Comparison of ENCODE assay signal across 9 cellular contexts in the genomic region with DNA sequence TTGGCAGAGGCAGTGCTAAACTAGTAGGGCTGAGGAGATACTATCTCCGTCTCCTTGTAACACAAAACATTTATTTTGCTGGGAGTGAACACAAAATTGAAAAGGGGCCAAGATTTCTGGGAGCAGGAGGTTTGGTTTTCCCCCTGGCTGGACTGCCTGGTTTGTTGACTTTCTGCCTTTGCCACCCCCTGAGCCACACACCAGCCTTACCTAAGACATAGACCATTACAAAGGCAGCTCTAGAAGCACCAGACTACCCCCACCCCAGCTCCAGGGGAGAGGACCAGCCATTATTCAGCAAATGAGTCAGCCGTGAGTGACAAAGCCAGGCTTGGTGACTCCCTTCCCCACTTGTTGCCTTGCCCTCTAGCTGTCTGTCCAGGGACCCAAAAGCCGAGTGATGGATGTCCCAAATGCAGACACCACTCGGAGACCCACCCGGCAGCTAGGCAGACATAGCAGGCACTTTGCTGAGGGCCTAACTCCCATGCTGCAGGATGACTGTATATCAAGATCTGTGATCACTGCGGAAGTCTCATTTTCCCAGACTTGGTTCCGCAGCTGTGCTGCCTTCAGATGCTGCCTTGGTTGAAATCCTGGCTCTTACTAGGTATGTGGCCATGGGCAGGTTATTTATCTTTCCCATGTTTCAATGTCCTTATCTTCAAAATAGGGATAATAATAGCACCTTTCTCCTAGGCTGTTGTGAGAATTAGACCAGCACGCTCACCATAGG. TPM values are rescaled to one million over a fixed set of nuclear protein-coding genes. Genes with fewer than 3 reads are reported as not detected.
DNase-seq lines count a peak whose midpoint lies in the region; ATAC-seq and TF ChIP-seq lines count a peak whose summit lies in the region.
"Had no signal": no experiment of that assay in that cellular context is flagged by ENCODE, and none has a peak within 500 bp of the region (broad histone marks: within the 10 kb centered on the region; RNA-seq: fewer than 3 reads in every experiment).

No MANE protein-coding gene starts in this region.

- WGBS in SK-N-SH (ENCODE audit: low lambda C conversion rate): 27% methylated on average over 8 of the region's 8 CpGs
- 61% methylated on average over 3 of the region's 8 CpGs for WGBS in right lobe of liver (ENCODE audit: insufficient coverage, low coverage, low lambda C conversion rate, missing lambda C conversion rate)

- peak overlapping the region; percentile 20; the same call in 1 of the 2 replicates for H3K4me2 ChIP-seq in SK-N-SH

- H3K4me3 ChIP-seq in cardiac muscle cell (no peak overlapping the region), SK-N-SH (ENCODE audit: low read depth in 2 of 2, low read length in 1 of 2) (no peak overlapping the region), right lobe of liver (no peak overlapping the region)

- CTCF ChIA-PET in SK-N-SH (lab: Yijun Ruan, JAX): interaction anchor here (1.0 to 3.3 kb wide), 6 partner anchors 17 to 113 kb away, joined by 3 to 16 read pairs (median 5); no protein-coding TSS in a partner anchor

- H3K9me2 ChIP-seq in SK-N-SH: no peaks in the 10 kb centered on the region

- TF ChIP-seq CTCF in cardiac muscle cell (IDR thresholded peaks at IDR 0.05; ENCODE audit: low read depth, low read length): no peak
- no peak for TF ChIP-seq CTCF in SK-N-SH (IDR thresholded peaks at IDR 0.05)
- TF ChIP-seq CTCF in right lobe of liver (IDR thresholded peaks at IDR 0.05): no peak

- TF ChIP-seq POLR2A in right lobe of liver (IDR thresholded peaks at IDR 0.05): no peak

- H4K20me1 ChIP-seq in SK-N-SH (ENCODE audit: insufficient read depth): no peaks in the 10 kb centered on the region

- H3K36me3 ChIP-seq in cardiac muscle cell (no peaks in the 10 kb centered on the region), SK-N-SH (replicated peaks in 1 of 2; ENCODE audit: control insufficient read depth in 1 of 2, insufficient read depth in 2 of 2, low read length in 1 of 2) (no peaks in the 10 kb centered on the region), right lobe of liver (no peaks in the 10 kb centered on the region)

- H3F3A ChIP-seq in SK-N-SH (replicated peaks; ENCODE audit: insufficient read depth): peaks cover 7% of the 10 kb centered on the region

- H3K27me3 ChIP-seq in cardiac muscle cell: no peaks in the 10 kb centered on the region
- H3K27me3 ChIP-seq in SK-N-SH (ENCODE audit: insufficient read depth): no peaks in the 10 kb centered on the region
- H3K27me3 ChIP-seq in right lobe of liver: no peaks in the 10 kb centered on the region

- ATAC-seq in right lobe of liver: peak; percentile 68 to 85 (median 78)
- no peak for ATAC-seq in HG03097 (IDR thresholded peaks at IDR 0.05; ENCODE audit: low FRiP score, unreplicated experiment)
- no peak for ATAC-seq in GM19452 (IDR thresholded peaks at IDR 0.05; ENCODE audit: unreplicated experiment)
- ATAC-seq in HG03432 (IDR thresholded peaks at IDR 0.05; ENCODE audit: unreplicated experiment): no peak

- no peak; the same call in 1 of the 2 replicates for TF ChIP-seq RAD21 in SK-N-SH (IDR thresholded peaks at IDR 0.05; ENCODE audit: low read length)

- H3K79me2 ChIP-seq in SK-N-SH (ENCODE audit: insufficient read depth): no peaks in the 10 kb centered on the region

- DNase-seq in cardiac muscle cell (ENCODE audit: low read depth in 1 of 2, low spot score in 1 of 2): peak in 1 of 2 donors; percentile 30
- DNase-seq in cardiac septum (ENCODE audit: low spot score): no peak
- peak; percentile 72 for DNase-seq in SK-N-SH
- DNase-seq in right lobe of liver: no peak
- DNase-seq in activated T-cell treated with anti-CD3 and anti-CD28 coated beads for 4 hours: no peak
- DNase-seq: cortex of kidney had no signal

- H3K9me3 ChIP-seq in cardiac muscle cell (ENCODE audit: low read depth): no peaks in the 10 kb centered on the region
- no peaks in the 10 kb centered on the region for H3K9me3 ChIP-seq in SK-N-SH
- H3K9me3 ChIP-seq in right lobe of liver: no peaks in the 10 kb centered on the region

- intact Hi-C loops in cardiac septum (cut with DNase I) (no loop called here), right lobe of liver (cut with DNase I) (no loop called here)

- peaks cover 25% of the 10 kb centered on the region for H3K4me1 ChIP-seq in cardiac muscle cell (ENCODE audit: low read depth)
- peaks cover 10 to 53% of the 10 kb centered on the region in 2 experiments; a peak in 3 of 4 replicates for H3K4me1 ChIP-seq in SK-N-SH (ENCODE audit: control insufficient read depth in 1 of 2, insufficient read depth in 2 of 2, low read depth in 1 of 2, low read length in 1 of 2)
- peaks cover 0 to 21% (median 4%) of the 10 kb centered on the region in 4 donors for H3K4me1 ChIP-seq in right lobe of liver

- no peak; a peak in 2 of 4 replicates for TF ChIP-seq EP300 in SK-N-SH (IDR thresholded peaks at IDR 0.05; ENCODE audit: borderline replicate concordance in 1 of 2, low read depth in 1 of 2, low read length in 1 of 2)

- peak overlapping the region; percentile 41 for H3K27ac ChIP-seq in cardiac muscle cell
- peak overlapping the region; percentile 38 to 94 for H3K27ac ChIP-seq in SK-N-SH (ENCODE audit: low read depth in 2 of 2, low read length in 1 of 2)
- peak overlapping the region in 2 of 3 donors; percentile 8 to 40 for H3K27ac ChIP-seq in right lobe of liver

- peak overlapping the region; percentile 82; the same call in 1 of the 2 replicates for H2AFZ ChIP-seq in SK-N-SH (ENCODE audit: low read depth)

- POLR2A ChIA-PET in SK-N-SH (lab: Yijun Ruan, JAX): interaction anchor here (0.9 to 3.1 kb wide), 6 partner anchors 18 to 35 kb away, joined by 3 to 27 read pairs (median 6); a partner anchor contains a TSS

- no peak overlapping the region for H3K9ac ChIP-seq in SK-N-SH

TF ChIP-seq in SK-N-SH, 30 proteins besides CTCF, POLR2A, EP300 and RAD21 (continues in another document):
- TF ChIP-seq NRF1 (IDR thresholded peaks at IDR 0.05; ENCODE audit: low read depth, low read length): no peak
- no peak for TF ChIP-seq MXI1 (IDR thresholded peaks at IDR 0.05; ENCODE audit: low read depth, low read length)
- no peak for TF ChIP-seq FOXJ3 (CRISPR knock-in tag; IDR thresholded peaks at IDR 0.05)
- TF ChIP-seq RFX5 (IDR thresholded peaks at IDR 0.05; ENCODE audit: low read length): 0 out of 2 replicates have a peak, but pooled peaks have one; percentile 12
- TF ChIP-seq JUND (IDR thresholded peaks at IDR 0.05): no peak
- 0 out of 2 replicates have a peak, but pooled peaks have one; percentile 27 for TF ChIP-seq TCF12 (IDR thresholded peaks at IDR 0.05)
- no peak for TF ChIP-seq TAF1 (IDR thresholded peaks at IDR 0.05; ENCODE audit: borderline replicate concordance, low read depth, low read length)
- TF ChIP-seq FOSL2 (IDR thresholded peaks at IDR 0.05; ENCODE audit: borderline replicate concordance, low read depth): peak; percentile 38; the same call in 1 of the 2 replicates
- TF ChIP-seq, protein P1, sequence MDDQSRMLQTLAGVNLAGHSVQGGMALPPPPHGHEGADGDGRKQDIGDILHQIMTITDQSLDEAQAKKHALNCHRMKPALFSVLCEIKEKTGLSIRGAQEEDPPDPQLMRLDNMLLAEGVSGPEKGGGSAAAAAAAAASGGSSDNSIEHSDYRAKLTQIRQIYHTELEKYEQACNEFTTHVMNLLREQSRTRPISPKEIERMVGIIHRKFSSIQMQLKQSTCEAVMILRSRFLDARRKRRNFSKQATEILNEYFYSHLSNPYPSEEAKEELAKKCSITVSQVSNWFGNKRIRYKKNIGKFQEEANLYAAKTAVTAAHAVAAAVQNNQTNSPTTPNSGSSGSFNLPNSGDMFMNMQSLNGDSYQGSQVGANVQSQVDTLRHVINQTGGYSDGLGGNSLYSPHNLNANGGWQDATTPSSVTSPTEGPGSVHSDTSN (IDR thresholded peaks at IDR 0.05): peak; percentile 41; the same call in 1 of the 2 replicates
- no peak for TF ChIP-seq RXRA (IDR thresholded peaks at IDR 0.05; ENCODE audit: borderline replicate concordance, low read depth)
- TF ChIP-seq GATA2 (CRISPR knock-in tag; IDR thresholded peaks at IDR 0.05): peak; percentile 80
- TF ChIP-seq NFIC (IDR thresholded peaks at IDR 0.05; ENCODE audit: borderline replicate concordance): 0 out of 2 replicates have a peak, but pooled peaks have one; percentile 68
- TF ChIP-seq EZH2phosphoT487 (IDR thresholded peaks at IDR 0.05; ENCODE audit: borderline replicate concordance, low read depth): no peak
- no peak for TF ChIP-seq FOXM1 (IDR thresholded peaks at IDR 0.05; ENCODE audit: low read depth)
- no peak for TF ChIP-seq POLR2AphosphoS5 (IDR thresholded peaks at IDR 0.05; ENCODE audit: low read depth, low read length)
- TF ChIP-seq SIN3A (IDR thresholded peaks at IDR 0.05; ENCODE audit: borderline replicate concordance, low read depth, low read length): no peak
- TF ChIP-seq, protein P2, sequence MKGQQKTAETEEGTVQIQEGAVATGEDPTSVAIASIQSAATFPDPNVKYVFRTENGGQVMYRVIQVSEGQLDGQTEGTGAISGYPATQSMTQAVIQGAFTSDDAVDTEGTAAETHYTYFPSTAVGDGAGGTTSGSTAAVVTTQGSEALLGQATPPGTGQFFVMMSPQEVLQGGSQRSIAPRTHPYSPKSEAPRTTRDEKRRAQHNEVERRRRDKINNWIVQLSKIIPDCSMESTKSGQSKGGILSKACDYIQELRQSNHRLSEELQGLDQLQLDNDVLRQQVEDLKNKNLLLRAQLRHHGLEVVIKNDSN (IDR thresholded peaks at IDR 0.05; ENCODE audit: borderline replicate concordance, low read depth): no peak
- no peak for TF ChIP-seq GABPA (IDR thresholded peaks at IDR 0.05; ENCODE audit: low read depth)
- TF ChIP-seq, protein P3, sequence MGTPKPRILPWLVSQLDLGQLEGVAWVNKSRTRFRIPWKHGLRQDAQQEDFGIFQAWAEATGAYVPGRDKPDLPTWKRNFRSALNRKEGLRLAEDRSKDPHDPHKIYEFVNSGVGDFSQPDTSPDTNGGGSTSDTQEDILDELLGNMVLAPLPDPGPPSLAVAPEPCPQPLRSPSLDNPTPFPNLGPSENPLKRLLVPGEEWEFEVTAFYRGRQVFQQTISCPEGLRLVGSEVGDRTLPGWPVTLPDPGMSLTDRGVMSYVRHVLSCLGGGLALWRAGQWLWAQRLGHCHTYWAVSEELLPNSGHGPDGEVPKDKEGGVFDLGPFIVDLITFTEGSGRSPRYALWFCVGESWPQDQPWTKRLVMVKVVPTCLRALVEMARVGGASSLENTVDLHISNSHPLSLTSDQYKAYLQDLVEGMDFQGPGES (IDR thresholded peaks at IDR 0.05; ENCODE audit: low read depth, low read length): no peak

RNA-seq across cellular contexts. Expression of a gene that starts 17.7 kb away (rescaled TPM):
- 13.3 and 17.3 TPM in 2 replicates for total RNA-seq in cardiac muscle cell
- 5.5 and 5.7 TPM in 2 replicates for polyA plus RNA-seq in cardiac muscle cell
- 4.4 TPM for total RNA-seq in cardiac septum
- polyA plus RNA-seq in SK-N-SH (2012; rRNA removed): 3.7 and 4.2 TPM in 2 replicates
- 2.8 and 4.5 TPM in 2 replicates for polyA plus RNA-seq in SK-N-SH (2012; cell fraction: cytosol; rRNA removed)
- 2.3 and 3.5 TPM in 2 replicates for polyA plus RNA-seq in SK-N-SH (2012; cell fraction: nucleus; rRNA removed)
- 1 to 10 TPM; 1.8 to 4.1 (median 3.3) TPM for total RNA-seq in right lobe of liver

Comparison
In these comparisons a context has a peak if more than half of its experiments do, and no peak if none do; other contexts are left out.
1. ATAC-seq: peak in right lobe of liver (4 of 4); none in HG03097 (single experiment), GM19452 (single experiment) and HG03432 (single experiment).
2. Peak in every context shown above with its lines, with median percentiles within 50 percentile points of each other: H3K27ac ChIP-seq.